24 cellular contexts compared by ENCODE assay signal in genomic region chr22:46699091-46699490, GRCh38.
"Had no signal": no experiment of that assay in that cellular context is flagged by ENCODE, and none has a peak within 500 bp of the region (broad histone marks: within the 10 kb centered on the region; RNA-seq: fewer than 3 reads in every experiment).

No MANE protein-coding gene starts in this region.

- H3K27ac Mint-ChIP-seq: nephron progenitor cell; progenitor cell of endocrine pancreas; stimulated activated effector memory CD8-positive, alpha-beta T cell treated with anti-CD3 and anti-CD28 coated beads, Interleukin-12 subunit alpha, Interleukin-12 subunit beta, amount 100 ng/mL, for 72 hours; type B pancreatic cell had no signal

- H3K27me3 Mint-ChIP-seq: progenitor cell of endocrine pancreas, type B pancreatic cell had no signal

- H3K4me1 Mint-ChIP-seq: immature natural killer cell; stimulated activated effector memory CD8-positive, alpha-beta T cell treated with anti-CD3 and anti-CD28 coated beads, Interleukin-12 subunit alpha, Interleukin-12 subunit beta, amount 100 ng/mL, for 72 hours had no signal

- H3K4me3 ChIP-seq: colonic mucosa, esophagus squamous epithelium, gastroesophageal sphincter, left lung, lower lobe of right lung, pancreas, smooth muscle cell, suprapubic skin, thyroid gland had no signal

- ATAC-seq: gastroesophageal sphincter; left lung; lower lobe of right lung; pancreas; right cardiac atrium; stimulated activated effector memory CD8-positive, alpha-beta T cell treated with anti-CD3 and anti-CD28 coated beads, Interleukin-12 subunit alpha, Interleukin-12 subunit beta, amount 100 ng/mL, for 72 hours; stimulated activated naive CD8-positive, alpha-beta T cell treated with anti-CD3 and anti-CD28 coated beads, Interleukin-15, Interleukin-2, amounts not matched to agents 100 U/mL and 50 U/mL, for 24 hours had no signal

- DNase-seq: colonic mucosa; dermis blood vessel endothelial cell; esophagus squamous epithelium; foreskin fibroblast; glutamatergic neuron; immature natural killer cell; lower lobe of right lung; mesenchymal stem cell; midbrain; nephron progenitor cell; nucleus accumbens; stimulated activated CD4-positive, alpha-beta T cell treated with anti-CD3 and anti-CD28 coated beads, Interleukin-2, amount 100 ng/mL, for 48 hours; stimulated activated CD8-positive, alpha-beta memory T cell treated with anti-CD3 and anti-CD28 coated beads, Interleukin-4, amount 100 ng/mL, for 48 hours; stimulated activated naive CD8-positive, alpha-beta T cell treated with anti-CD3 and anti-CD28 coated beads, Interleukin-15, Interleukin-2, amounts not matched to agents 100 U/mL and 50 U/mL, for 24 hours; thyroid gland had no signal

- H3K9me3 ChIP-seq: colonic mucosa, esophagus squamous epithelium, gastroesophageal sphincter, left lung, lower lobe of right lung, pancreas, suprapubic skin, thyroid gland had no signal

- H3K9me3 Mint-ChIP-seq: immature natural killer cell; nephron progenitor cell; stimulated activated effector memory CD8-positive, alpha-beta T cell treated with anti-CD3 and anti-CD28 coated beads, Interleukin-12 subunit alpha, Interleukin-12 subunit beta, amount 100 ng/mL, for 72 hours; type B pancreatic cell had no signal

- H3K4me2 ChIP-seq: smooth muscle cell had no signal

- H3K27me3 ChIP-seq: colonic mucosa, esophagus squamous epithelium, gastroesophageal sphincter, left lung, pancreas, suprapubic skin, thyroid gland had no signal

- H3K4me3 Mint-ChIP-seq: immature natural killer cell; nephron progenitor cell; stimulated activated effector memory CD8-positive, alpha-beta T cell treated with anti-CD3 and anti-CD28 coated beads, Interleukin-12 subunit alpha, Interleukin-12 subunit beta, amount 100 ng/mL, for 72 hours; type B pancreatic cell had no signal

- H3K27ac ChIP-seq: colonic mucosa, esophagus squamous epithelium, gastroesophageal sphincter, left lung, lower lobe of right lung, pancreas, suprapubic skin, thyroid gland had no signal

- H3K4me1 ChIP-seq: colonic mucosa, esophagus squamous epithelium, gastroesophageal sphincter, left lung, lower lobe of right lung, pancreas, suprapubic skin had no signal
